ENCODE assay signal across 14 cellular contexts in the genomic region with DNA sequence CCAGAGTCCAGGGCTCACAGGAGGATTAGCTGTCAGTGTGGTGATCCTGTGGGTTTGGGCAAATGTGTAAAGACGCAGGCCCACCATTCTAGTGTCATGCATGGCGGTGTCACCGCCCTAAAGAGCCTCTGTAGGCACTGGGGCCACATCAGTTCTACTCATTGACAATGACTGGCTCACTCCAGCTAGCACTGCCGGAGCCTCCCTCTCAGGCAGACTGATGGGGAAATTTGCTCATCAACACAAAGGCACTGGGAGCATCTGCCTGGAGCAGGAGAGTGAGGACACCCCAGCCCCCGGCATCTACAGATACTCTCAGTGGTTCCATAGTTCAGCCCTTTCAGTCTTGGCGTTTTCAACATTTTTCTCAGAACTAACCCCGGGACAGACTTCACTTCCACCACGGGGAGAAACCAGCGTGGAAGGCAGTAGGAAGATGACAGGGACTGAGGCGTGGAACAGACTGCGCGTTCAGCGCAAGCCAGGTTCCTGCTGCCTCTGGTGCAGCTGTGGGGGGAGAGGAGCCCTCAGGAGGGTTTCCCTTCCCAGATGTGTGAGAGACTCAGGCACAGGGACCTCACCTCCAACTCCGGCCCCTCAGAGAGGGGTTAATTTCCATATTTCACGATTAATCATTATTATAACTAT.
DNase-seq lines count a peak whose midpoint lies in the region; ATAC-seq and TF ChIP-seq lines count a peak whose summit lies in the region.
"Had no signal": no experiment of that assay in that cellular context is flagged by ENCODE, and none has a peak within 500 bp of the region (broad histone marks: within the 10 kb centered on the region; RNA-seq: fewer than 3 reads in every experiment).

No MANE protein-coding gene starts in this region.

- ATAC-seq in HCT116 = no peak
- ATAC-seq in RWPE2 (ENCODE audit: low read depth) = no peak
- no peak for ATAC-seq in GM21723 (IDR thresholded peaks at IDR 0.05; ENCODE audit: unreplicated experiment)
- ATAC-seq in WTC11 = no peak

- H3K27ac Mint-ChIP-seq in WTC11 = no peak overlapping the region
- H3K27ac Mint-ChIP-seq: CD4-positive, alpha-beta memory T cell had no signal

- RAD21 ChIA-PET in HCT116 (lab: Charles Lee; ENCODE audit: low non-redundant PET in 1 of 2, low total read pairs in 2 of 2, uncharacterized antibody in 2 of 2, unreplicated experiment in 2 of 2) = no interaction called here

- H3K4me3 Mint-ChIP-seq in WTC11 = no peak overlapping the region
- H3K4me3 Mint-ChIP-seq: CD4-positive, alpha-beta memory T cell had no signal

- intact Hi-C loops in HCT116 (cut with micrococcal nuclease) = no loop called here
- intact Hi-C loops in head of caudate nucleus (cut with DNase I) = no loop called here

- H3K27me3 Mint-ChIP-seq in WTC11 (ENCODE audit: low read depth) = no peaks in the 10 kb centered on the region; the same call in 1 of the 2 replicates

- H3K4me1 Mint-ChIP-seq in WTC11 = peaks cover 1% of the 10 kb centered on the region; the same call in 1 of the 2 replicates
- H3K4me1 Mint-ChIP-seq: CD4-positive, alpha-beta memory T cell had no signal

- no peaks in the 10 kb centered on the region for H4K20me1 ChIP-seq in HCT116 (ENCODE audit: insufficient read depth)

- TF ChIP-seq CTCF in HCT116 (IDR thresholded peaks at IDR 0.05 in 2 of 3, conservative IDR thresholded peaks at IDR 0.05 in 1 of 3; ENCODE audit: borderline replicate concordance in 1 of 3, insufficient read depth in 1 of 3, low read depth in 2 of 3, low read length in 2 of 3) (no peak), RWPE2 (IDR thresholded peaks at IDR 0.05; ENCODE audit: poor library complexity, severe bottlenecking) (no peak), WTC11 (IDR thresholded peaks at IDR 0.05) (no peak)

- no peaks in the 10 kb centered on the region for H3K9me2 ChIP-seq in HCT116 (ENCODE audit: insufficient read depth)

- peaks cover 6% of the 10 kb centered on the region; the same call in 1 of the 2 replicates for H3K9me3 Mint-ChIP-seq in WTC11

- peaks cover 0 to 6% of the 10 kb centered on the region in 2 experiments; a peak in 1 of 4 replicates for H3K9me3 ChIP-seq in HCT116 (ENCODE audit: control insufficient read depth in 1 of 2, insufficient read depth in 1 of 2, low read depth in 1 of 2, low read length in 2 of 2)
- H3K9me3 ChIP-seq in RWPE2 (ENCODE audit: severe bottlenecking) = no peaks in the 10 kb centered on the region

- H3K4me1 ChIP-seq in HCT116 (ENCODE audit: control insufficient read depth in 1 of 2, insufficient read depth in 2 of 2, low read length in 2 of 2) (no peaks in the 10 kb centered on the region), RWPE2 (ENCODE audit: insufficient read depth, poor library complexity, severe bottlenecking) (no peaks in the 10 kb centered on the region)

- H3K27ac ChIP-seq in HCT116 (ENCODE audit: low read depth, low read length) (no peak overlapping the region), RWPE2 (ENCODE audit: poor library complexity, severe bottlenecking) (no peak overlapping the region)
- H3K27ac ChIP-seq: GM23248 had no signal

- no peaks in the 10 kb centered on the region for H3K79me2 ChIP-seq in HCT116 (ENCODE audit: insufficient read depth, low read length)

- H3K36me3 ChIP-seq in HCT116 (ENCODE audit: control insufficient read depth in 1 of 2, insufficient read depth in 2 of 2, low read length in 2 of 2) (no peaks in the 10 kb centered on the region), RWPE2 (ENCODE audit: low read depth) (no peaks in the 10 kb centered on the region)

- no peak overlapping the region for H3K9ac ChIP-seq in HCT116 (ENCODE audit: low read length)
- H3K9ac ChIP-seq: GM23248 had no signal

- POLR2A ChIA-PET in HCT116 (lab: Charles Lee) = no interaction called here
- POLR2A ChIA-PET in WTC11 (lab: Charles Lee) = no interaction called here

- no peak overlapping the region for H2AFZ ChIP-seq in HCT116 (ENCODE audit: low read depth, low read length, poor library complexity, severe bottlenecking)
- H2AFZ ChIP-seq: GM23248 had no signal

- H3K4me2 ChIP-seq in HCT116 (ENCODE audit: low read length) = no peak overlapping the region

- DNase-seq in HCT116 (ENCODE audit: low read depth, low spot score) = no peak
- peak; percentile 38 for DNase-seq in RWPE2 (ENCODE audit: low spot score)
- DNase-seq in head of caudate nucleus = peak in 31 of 42 donors; percentile 13 to 67 (median 37)
- no peak for DNase-seq in NCI-H1105 treated with DMSO at 0.1 percent for 48 hours (lab: John Stamatoyannopoulos, UW)
- no peak for DNase-seq in WTC11 (ENCODE audit: low spot score)
- DNase-seq: C1 segment of cervical spinal cord; Calu3; CD4-positive, alpha-beta memory T cell; COR-L47; DMS53; GF-D8; GM23248; HCEC 1CT had no signal

- no peak overlapping the region for H3K4me3 ChIP-seq in HCT116 (replicated peaks in 1 of 2; ENCODE audit: low read depth in 1 of 2, low read length in 2 of 2)
- H3K4me3 ChIP-seq in RWPE2 (ENCODE audit: severe bottlenecking) = no peak overlapping the region
- H3K4me3 ChIP-seq: GM23248 had no signal

- TF ChIP-seq POLR2A in HCT116 (IDR thresholded peaks at IDR 0.05; ENCODE audit: borderline replicate concordance, extremely low read depth, insufficient read depth, insufficient read length) = no peak

- no peak for TF ChIP-seq RAD21 in HCT116 (IDR thresholded peaks at IDR 0.05; ENCODE audit: low read depth)

- no TSS peak for BruUV-seq in HCT116 (replicated peaks; lab: Mats Ljungman, UMichigan)

- H3K27me3 ChIP-seq in HCT116 (ENCODE audit: insufficient read depth, low read length) (peaks cover 89% of the 10 kb centered on the region), RWPE2 (ENCODE audit: insufficient read depth, poor library complexity, severe bottlenecking) (peaks cover 86% of the 10 kb centered on the region)

- CTCF ChIA-PET in HCT116 (lab: Charles Lee) = interaction anchor here (1.4 kb wide), 1 partner anchor 47 kb away, joined by 4 read pairs; no protein-coding TSS in a partner anchor
- CTCF ChIA-PET in WTC11 (lab: Charles Lee) = interaction anchor here (0.7 to 1.5 kb wide), 2 partner anchors 29 to 47 kb away, joined by 3 to 4 read pairs; no protein-coding TSS in a partner anchor

- H3K36me3 Mint-ChIP-seq in WTC11 = no peaks in the 10 kb centered on the region
- H3K36me3 Mint-ChIP-seq: CD4-positive, alpha-beta memory T cell had no signal

TF ChIP-seq in HCT116, 20 proteins besides CTCF, POLR2A, EP300 and RAD21:
- TF ChIP-seq, protein P1, sequence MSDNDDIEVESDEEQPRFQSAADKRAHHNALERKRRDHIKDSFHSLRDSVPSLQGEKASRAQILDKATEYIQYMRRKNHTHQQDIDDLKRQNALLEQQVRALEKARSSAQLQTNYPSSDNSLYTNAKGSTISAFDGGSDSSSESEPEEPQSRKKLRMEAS (IDR thresholded peaks at IDR 0.05) = no peak
- 0 out of 2 replicates have a peak, but pooled peaks have one; percentile 5 for TF ChIP-seq EZH2 (IDR thresholded peaks at IDR 0.05)

TF ChIP-seq in WTC11, 78 proteins besides CTCF, POLR2A, EP300 and RAD21 (continues in another document):
- no peak for TF ChIP-seq JAZF1 (CRISPR knock-in tag; IDR thresholded peaks at IDR 0.05)
- no peak for TF ChIP-seq NFATC4 (CRISPR knock-in tag; IDR thresholded peaks at IDR 0.05)
- no peak for TF ChIP-seq RELA (CRISPR knock-in tag; IDR thresholded peaks at IDR 0.05; ENCODE audit: borderline replicate concordance)
- TF ChIP-seq GTF2I (CRISPR knock-in tag; conservative IDR thresholded peaks at IDR 0.05) = no peak
- TF ChIP-seq KAT7 (CRISPR knock-in tag; IDR thresholded peaks at IDR 0.05; ENCODE audit: borderline replicate concordance) = no peak
- TF ChIP-seq TEAD1 (CRISPR knock-in tag; IDR thresholded peaks at IDR 0.05) = no peak
- no peak for TF ChIP-seq CREM (CRISPR knock-in tag; IDR thresholded peaks at IDR 0.05)
- TF ChIP-seq, protein P2, sequence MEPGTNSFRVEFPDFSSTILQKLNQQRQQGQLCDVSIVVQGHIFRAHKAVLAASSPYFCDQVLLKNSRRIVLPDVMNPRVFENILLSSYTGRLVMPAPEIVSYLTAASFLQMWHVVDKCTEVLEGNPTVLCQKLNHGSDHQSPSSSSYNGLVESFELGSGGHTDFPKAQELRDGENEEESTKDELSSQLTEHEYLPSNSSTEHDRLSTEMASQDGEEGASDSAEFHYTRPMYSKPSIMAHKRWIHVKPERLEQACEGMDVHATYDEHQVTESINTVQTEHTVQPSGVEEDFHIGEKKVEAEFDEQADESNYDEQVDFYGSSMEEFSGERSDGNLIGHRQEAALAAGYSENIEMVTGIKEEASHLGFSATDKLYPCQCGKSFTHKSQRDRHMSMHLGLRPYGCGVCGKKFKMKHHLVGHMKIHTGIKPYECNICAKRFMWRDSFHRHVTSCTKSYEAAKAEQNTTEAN (CRISPR knock-in tag; IDR thresholded peaks at IDR 0.05) = no peak
- TF ChIP-seq, protein P3, sequence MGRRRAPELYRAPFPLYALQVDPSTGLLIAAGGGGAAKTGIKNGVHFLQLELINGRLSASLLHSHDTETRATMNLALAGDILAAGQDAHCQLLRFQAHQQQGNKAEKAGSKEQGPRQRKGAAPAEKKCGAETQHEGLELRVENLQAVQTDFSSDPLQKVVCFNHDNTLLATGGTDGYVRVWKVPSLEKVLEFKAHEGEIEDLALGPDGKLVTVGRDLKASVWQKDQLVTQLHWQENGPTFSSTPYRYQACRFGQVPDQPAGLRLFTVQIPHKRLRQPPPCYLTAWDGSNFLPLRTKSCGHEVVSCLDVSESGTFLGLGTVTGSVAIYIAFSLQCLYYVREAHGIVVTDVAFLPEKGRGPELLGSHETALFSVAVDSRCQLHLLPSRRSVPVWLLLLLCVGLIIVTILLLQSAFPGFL (CRISPR knock-in tag; IDR thresholded peaks at IDR 0.05; ENCODE audit: borderline replicate concordance) = no peak
- no peak for TF ChIP-seq NR1H2 (CRISPR knock-in tag; IDR thresholded peaks at IDR 0.05)
- TF ChIP-seq ZNF219 (CRISPR knock-in tag; IDR thresholded peaks at IDR 0.05; ENCODE audit: borderline replicate concordance) = no peak
- no peak for TF ChIP-seq NR3C1 (CRISPR knock-in tag; conservative IDR thresholded peaks at IDR 0.05; ENCODE audit: low read depth)
- TF ChIP-seq, protein P4, sequence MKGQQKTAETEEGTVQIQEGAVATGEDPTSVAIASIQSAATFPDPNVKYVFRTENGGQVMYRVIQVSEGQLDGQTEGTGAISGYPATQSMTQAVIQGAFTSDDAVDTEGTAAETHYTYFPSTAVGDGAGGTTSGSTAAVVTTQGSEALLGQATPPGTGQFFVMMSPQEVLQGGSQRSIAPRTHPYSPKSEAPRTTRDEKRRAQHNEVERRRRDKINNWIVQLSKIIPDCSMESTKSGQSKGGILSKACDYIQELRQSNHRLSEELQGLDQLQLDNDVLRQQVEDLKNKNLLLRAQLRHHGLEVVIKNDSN (CRISPR knock-in tag; IDR thresholded peaks at IDR 0.05) = no peak
- TF ChIP-seq, protein P5, sequence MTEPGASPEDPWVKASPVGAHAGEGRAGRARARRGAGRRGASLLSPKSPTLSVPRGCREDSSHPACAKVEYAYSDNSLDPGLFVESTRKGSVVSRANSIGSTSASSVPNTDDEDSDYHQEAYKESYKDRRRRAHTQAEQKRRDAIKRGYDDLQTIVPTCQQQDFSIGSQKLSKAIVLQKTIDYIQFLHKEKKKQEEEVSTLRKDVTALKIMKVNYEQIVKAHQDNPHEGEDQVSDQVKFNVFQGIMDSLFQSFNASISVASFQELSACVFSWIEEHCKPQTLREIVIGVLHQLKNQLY (CRISPR knock-in tag; IDR thresholded peaks at IDR 0.05) = no peak

Comparison
In these comparisons a context has a peak if more than half of its experiments do, and no peak if none do; other contexts are left out.
1. DNase-seq: peak in RWPE2 (single experiment) and head of caudate nucleus (31 of 42); none in HCT116 (single experiment), NCI-H1105 treated with DMSO at 0.1 percent for 48 hours (single experiment) and WTC11 (single experiment).